ENCODE assay signal across 1 cellular context in genomic region chr6:26031595-26032386, GRCh38.
TF ChIP-seq lines count a peak whose summit lies in the region.

No MANE protein-coding gene starts in this region.

TF ChIP-seq in K562, 482 proteins besides CTCF, POLR2A, EP300 and RAD21 (continued from another document and continues in another):
- no peak for TF ChIP-seq NR4A1 (CRISPR knock-in tag; IDR thresholded peaks at IDR 0.05)
- TF ChIP-seq NR4A1 (tag; IDR thresholded peaks at IDR 0.05): no peak
- no peak for TF ChIP-seq ZNF184 (CRISPR knock-in tag; IDR thresholded peaks at IDR 0.05)
- TF ChIP-seq, protein P1, sequence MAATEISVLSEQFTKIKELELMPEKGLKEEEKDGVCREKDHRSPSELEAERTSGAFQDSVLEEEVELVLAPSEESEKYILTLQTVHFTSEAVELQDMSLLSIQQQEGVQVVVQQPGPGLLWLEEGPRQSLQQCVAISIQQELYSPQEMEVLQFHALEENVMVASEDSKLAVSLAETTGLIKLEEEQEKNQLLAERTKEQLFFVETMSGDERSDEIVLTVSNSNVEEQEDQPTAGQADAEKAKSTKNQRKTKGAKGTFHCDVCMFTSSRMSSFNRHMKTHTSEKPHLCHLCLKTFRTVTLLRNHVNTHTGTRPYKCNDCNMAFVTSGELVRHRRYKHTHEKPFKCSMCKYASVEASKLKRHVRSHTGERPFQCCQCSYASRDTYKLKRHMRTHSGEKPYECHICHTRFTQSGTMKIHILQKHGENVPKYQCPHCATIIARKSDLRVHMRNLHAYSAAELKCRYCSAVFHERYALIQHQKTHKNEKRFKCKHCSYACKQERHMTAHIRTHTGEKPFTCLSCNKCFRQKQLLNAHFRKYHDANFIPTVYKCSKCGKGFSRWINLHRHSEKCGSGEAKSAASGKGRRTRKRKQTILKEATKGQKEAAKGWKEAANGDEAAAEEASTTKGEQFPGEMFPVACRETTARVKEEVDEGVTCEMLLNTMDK (IDR thresholded peaks at IDR 0.05; ENCODE audit: borderline replicate concordance, insufficient read depth, low read depth, low read length, poor library complexity, severe bottlenecking): peak; percentile 53
- TF ChIP-seq, protein P2, sequence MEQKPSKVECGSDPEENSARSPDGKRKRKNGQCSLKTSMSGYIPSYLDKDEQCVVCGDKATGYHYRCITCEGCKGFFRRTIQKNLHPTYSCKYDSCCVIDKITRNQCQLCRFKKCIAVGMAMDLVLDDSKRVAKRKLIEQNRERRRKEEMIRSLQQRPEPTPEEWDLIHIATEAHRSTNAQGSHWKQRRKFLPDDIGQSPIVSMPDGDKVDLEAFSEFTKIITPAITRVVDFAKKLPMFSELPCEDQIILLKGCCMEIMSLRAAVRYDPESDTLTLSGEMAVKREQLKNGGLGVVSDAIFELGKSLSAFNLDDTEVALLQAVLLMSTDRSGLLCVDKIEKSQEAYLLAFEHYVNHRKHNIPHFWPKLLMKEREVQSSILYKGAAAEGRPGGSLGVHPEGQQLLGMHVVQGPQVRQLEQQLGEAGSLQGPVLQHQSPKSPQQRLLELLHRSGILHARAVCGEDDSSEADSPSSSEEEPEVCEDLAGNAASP (IDR thresholded peaks at IDR 0.05): no peak
- peak; percentile 94 for TF ChIP-seq SAFB (IDR thresholded peaks at IDR 0.05; ENCODE audit: borderline replicate concordance, low read depth, low read length)
- TF ChIP-seq RBM14 (IDR thresholded peaks at IDR 0.05; ENCODE audit: borderline replicate concordance, insufficient read depth, low read depth, low read length): peak; percentile 99; the same call in 1 of the 2 replicates
- TF ChIP-seq ZNF24 (IDR thresholded peaks at IDR 0.05): peak; percentile 86
- TF ChIP-seq PTRF (tag; IDR thresholded peaks at IDR 0.05): no peak
- no peak for TF ChIP-seq ZKSCAN3 (CRISPR knock-in tag; IDR thresholded peaks at IDR 0.05)
- no peak for TF ChIP-seq ADNP (tag; IDR thresholded peaks at IDR 0.05)
- no peak for TF ChIP-seq KLF10 (CRISPR knock-in tag; IDR thresholded peaks at IDR 0.05)
- peak; percentile 95 for TF ChIP-seq NR1H2 (CRISPR knock-in tag; IDR thresholded peaks at IDR 0.05)
- TF ChIP-seq, protein P3, sequence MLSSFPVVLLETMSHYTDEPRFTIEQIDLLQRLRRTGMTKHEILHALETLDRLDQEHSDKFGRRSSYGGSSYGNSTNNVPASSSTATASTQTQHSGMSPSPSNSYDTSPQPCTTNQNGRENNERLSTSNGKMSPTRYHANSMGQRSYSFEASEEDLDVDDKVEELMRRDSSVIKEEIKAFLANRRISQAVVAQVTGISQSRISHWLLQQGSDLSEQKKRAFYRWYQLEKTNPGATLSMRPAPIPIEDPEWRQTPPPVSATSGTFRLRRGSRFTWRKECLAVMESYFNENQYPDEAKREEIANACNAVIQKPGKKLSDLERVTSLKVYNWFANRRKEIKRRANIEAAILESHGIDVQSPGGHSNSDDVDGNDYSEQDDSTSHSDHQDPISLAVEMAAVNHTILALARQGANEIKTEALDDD (IDR thresholded peaks at IDR 0.05): peak; percentile 68
- TF ChIP-seq ZNF778 (CRISPR knock-in tag; IDR thresholded peaks at IDR 0.05): no peak
- TF ChIP-seq CEBPG (CRISPR knock-in tag; IDR thresholded peaks at IDR 0.05): 0 out of 2 replicates have a peak, but pooled peaks have one; percentile 12
- peak in 1 of 2 experiments; percentile 73; a peak in 2 of 4 replicates for TF ChIP-seq CEBPG (tag; conservative IDR thresholded peaks at IDR 0.05 in 1 of 2, IDR thresholded peaks at IDR 0.05 in 1 of 2)
- peak; percentile 99 for TF ChIP-seq GTF2F1 (IDR thresholded peaks at IDR 0.05; ENCODE audit: low read depth, low read length)
- no peak for TF ChIP-seq ZNF507 (tag; conservative IDR thresholded peaks at IDR 0.05)
- TF ChIP-seq HDAC2 (IDR thresholded peaks at IDR 0.05): peak; percentile 72; the same call in 1 of the 2 replicates
- TF ChIP-seq, protein P4, sequence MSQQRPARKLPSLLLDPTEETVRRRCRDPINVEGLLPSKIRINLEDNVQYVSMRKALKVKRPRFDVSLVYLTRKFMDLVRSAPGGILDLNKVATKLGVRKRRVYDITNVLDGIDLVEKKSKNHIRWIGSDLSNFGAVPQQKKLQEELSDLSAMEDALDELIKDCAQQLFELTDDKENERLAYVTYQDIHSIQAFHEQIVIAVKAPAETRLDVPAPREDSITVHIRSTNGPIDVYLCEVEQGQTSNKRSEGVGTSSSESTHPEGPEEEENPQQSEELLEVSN (IDR thresholded peaks at IDR 0.05; ENCODE audit: borderline replicate concordance in 1 of 2, extremely low read depth in 1 of 2, insufficient read depth in 1 of 2, insufficient read length in 1 of 2, low read depth in 1 of 2, low read length in 1 of 2, poor library complexity in 1 of 2, severe bottlenecking in 1 of 2): peak; percentile 55 to 61
- TF ChIP-seq, protein P5, sequence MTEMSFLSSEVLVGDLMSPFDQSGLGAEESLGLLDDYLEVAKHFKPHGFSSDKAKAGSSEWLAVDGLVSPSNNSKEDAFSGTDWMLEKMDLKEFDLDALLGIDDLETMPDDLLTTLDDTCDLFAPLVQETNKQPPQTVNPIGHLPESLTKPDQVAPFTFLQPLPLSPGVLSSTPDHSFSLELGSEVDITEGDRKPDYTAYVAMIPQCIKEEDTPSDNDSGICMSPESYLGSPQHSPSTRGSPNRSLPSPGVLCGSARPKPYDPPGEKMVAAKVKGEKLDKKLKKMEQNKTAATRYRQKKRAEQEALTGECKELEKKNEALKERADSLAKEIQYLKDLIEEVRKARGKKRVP (CRISPR knock-in tag; IDR thresholded peaks at IDR 0.05): 0 out of 2 replicates have a peak, but pooled peaks have one; percentile 54
- peak; percentile 79 for TF ChIP-seq SOX6 (IDR thresholded peaks at IDR 0.05)
- TF ChIP-seq, protein P6, sequence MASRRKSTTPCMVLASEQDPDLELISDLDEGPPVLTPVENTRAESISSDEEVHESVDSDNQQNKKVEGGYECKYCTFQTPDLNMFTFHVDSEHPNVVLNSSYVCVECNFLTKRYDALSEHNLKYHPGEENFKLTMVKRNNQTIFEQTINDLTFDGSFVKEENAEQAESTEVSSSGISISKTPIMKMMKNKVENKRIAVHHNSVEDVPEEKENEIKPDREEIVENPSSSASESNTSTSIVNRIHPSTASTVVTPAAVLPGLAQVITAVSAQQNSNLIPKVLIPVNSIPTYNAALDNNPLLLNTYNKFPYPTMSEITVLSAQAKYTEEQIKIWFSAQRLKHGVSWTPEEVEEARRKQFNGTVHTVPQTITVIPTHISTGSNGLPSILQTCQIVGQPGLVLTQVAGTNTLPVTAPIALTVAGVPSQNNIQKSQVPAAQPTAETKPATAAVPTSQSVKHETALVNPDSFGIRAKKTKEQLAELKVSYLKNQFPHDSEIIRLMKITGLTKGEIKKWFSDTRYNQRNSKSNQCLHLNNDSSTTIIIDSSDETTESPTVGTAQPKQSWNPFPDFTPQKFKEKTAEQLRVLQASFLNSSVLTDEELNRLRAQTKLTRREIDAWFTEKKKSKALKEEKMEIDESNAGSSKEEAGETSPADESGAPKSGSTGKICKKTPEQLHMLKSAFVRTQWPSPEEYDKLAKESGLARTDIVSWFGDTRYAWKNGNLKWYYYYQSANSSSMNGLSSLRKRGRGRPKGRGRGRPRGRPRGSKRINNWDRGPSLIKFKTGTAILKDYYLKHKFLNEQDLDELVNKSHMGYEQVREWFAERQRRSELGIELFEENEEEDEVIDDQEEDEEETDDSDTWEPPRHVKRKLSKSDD (conservative IDR thresholded peaks at IDR 0.05; ENCODE audit: low read length): 0 out of 2 replicates have a peak, but pooled peaks have one; percentile 59
- TF ChIP-seq RBM22 (IDR thresholded peaks at IDR 0.05; ENCODE audit: low read depth, low read length, poor library complexity, severe bottlenecking): peak; percentile 100
- TF ChIP-seq GATAD2B (IDR thresholded peaks at IDR 0.05; ENCODE audit: borderline replicate concordance): peak; percentile 95
- TF ChIP-seq ZNF707 (CRISPR knock-in tag; conservative IDR thresholded peaks at IDR 0.05): no peak
- TF ChIP-seq ZNF124 (CRISPR knock-in tag; IDR thresholded peaks at IDR 0.05): no peak
- no peak for TF ChIP-seq U2AF2 (optimal IDR thresholded peaks at IDR 0.05; ENCODE audit: low read depth, low read length)
- no peak for TF ChIP-seq NCOA4 (IDR thresholded peaks at IDR 0.05; ENCODE audit: partially characterized antibody)
- peak; percentile 99 for TF ChIP-seq SAP30 (IDR thresholded peaks at IDR 0.05; ENCODE audit: borderline replicate concordance, insufficient read depth, low read depth, low read length, poor library complexity, severe bottlenecking)
- TF ChIP-seq KDM1A (IDR thresholded peaks at IDR 0.05): no peak; a peak in 1 of 4 replicates
- no peak for TF ChIP-seq EGR1 (conservative IDR thresholded peaks at IDR 0.05)
- TF ChIP-seq KAT8 (IDR thresholded peaks at IDR 0.05; ENCODE audit: low read depth): no peak
- TF ChIP-seq ZNF282 (CRISPR knock-in tag; IDR thresholded peaks at IDR 0.05): no peak
- 0 out of 2 replicates have a peak, but pooled peaks have one; percentile 43 for TF ChIP-seq ZBTB2 (IDR thresholded peaks at IDR 0.05)
- peak; percentile 99 for TF ChIP-seq PML (IDR thresholded peaks at IDR 0.05; ENCODE audit: low read length)
- no peak for TF ChIP-seq NR2F6 (CRISPR knock-in tag; IDR thresholded peaks at IDR 0.05)
- TF ChIP-seq BRF2 (IDR thresholded peaks at IDR 0.05; ENCODE audit: borderline replicate concordance, insufficient read depth, insufficient read length): no peak
- no peak; the same call in 1 of the 2 replicates for TF ChIP-seq ATF6 (CRISPR knock-in tag; IDR thresholded peaks at IDR 0.05)
- peak; percentile 60 to 70 for TF ChIP-seq NRF1 (conservative IDR thresholded peaks at IDR 0.05 in 1 of 2, IDR thresholded peaks at IDR 0.05 in 1 of 2)
- no peak for TF ChIP-seq FOXA1 (IDR thresholded peaks at IDR 0.05; ENCODE audit: borderline replicate concordance)
- no peak for TF ChIP-seq SMC3 (conservative IDR thresholded peaks at IDR 0.05; ENCODE audit: insufficient read depth, low read depth, low read length)
- TF ChIP-seq ARID4B (CRISPR knock-in tag; IDR thresholded peaks at IDR 0.05): peak; percentile 96
- peak; percentile 27 for TF ChIP-seq TRIM28 (IDR thresholded peaks at IDR 0.05)
- peak; percentile 88 for TF ChIP-seq RB1 (IDR thresholded peaks at IDR 0.05; ENCODE audit: low read depth)
- TF ChIP-seq ERF (CRISPR knock-in tag; IDR thresholded peaks at IDR 0.05): peak; percentile 95
- TF ChIP-seq HNRNPK (IDR thresholded peaks at IDR 0.05; ENCODE audit: low read depth, low read length, poor library complexity, severe bottlenecking): no peak
- peak in 1 of 2 experiments; percentile 16; a peak in 1 of 4 replicates for TF ChIP-seq TRIM24 (IDR thresholded peaks at IDR 0.05)
- peak; percentile 95 for TF ChIP-seq OTX1 (CRISPR knock-in tag; IDR thresholded peaks at IDR 0.05)
